10 cellular contexts compared by ENCODE assay signal in the genomic region with DNA sequence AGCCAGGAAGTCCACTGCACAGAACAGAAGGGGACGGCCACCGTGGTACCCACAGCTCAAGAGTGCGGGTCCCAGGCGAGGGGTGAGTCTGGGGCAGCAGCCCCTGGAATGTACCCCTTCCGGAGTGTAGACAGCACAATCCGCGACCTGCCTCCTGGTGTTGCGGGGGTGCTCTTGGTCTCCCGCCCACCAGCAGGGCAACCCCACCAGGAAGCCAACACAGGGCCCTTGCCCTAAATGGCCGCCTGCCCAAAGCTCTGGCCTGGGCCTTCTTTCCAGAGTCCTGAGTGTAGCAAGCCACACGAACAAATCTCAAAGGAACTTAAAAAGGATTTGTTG. TPM values are rescaled to one million over a fixed set of nuclear protein-coding genes. Genes with fewer than 3 reads are reported as not detected.
DNase-seq lines count a peak whose midpoint lies in the region; ATAC-seq, FAIRE-seq and TF ChIP-seq lines count a peak whose summit lies in the region.
"Had no signal": no experiment of that assay in that cellular context is flagged by ENCODE, and none has a peak within 500 bp of the region (broad histone marks: within the 10 kb centered on the region; RNA-seq: fewer than 3 reads in every experiment).

No MANE protein-coding gene starts in this region.

- H3K4me1 ChIP-seq in GM12878 (ENCODE audit: control insufficient read depth, insufficient read depth, low read length): peaks cover 12% of the 10 kb centered on the region

- BruUV-seq in GM12878 (replicated peaks; lab: Mats Ljungman, UMichigan): TSS peak; percentile 72

- POLR2A ChIA-PET in GM12878 (lab: Charles Lee): interaction anchor here (0.6 to 1.3 kb wide), 3 partner anchors 13 to 304 kb away, joined by 3 to 4 read pairs (median 3); no protein-coding TSS in a partner anchor

- peaks cover 33% of the 10 kb centered on the region for H3K79me2 ChIP-seq in GM12878 (ENCODE audit: control insufficient read depth, insufficient read depth, low read length)

- peak overlapping the region; percentile 89 for H3K4me2 ChIP-seq in GM12878 (ENCODE audit: control insufficient read depth, insufficient read depth)

- in situ Hi-C loops in GM12878 (cut with MboI): no loop called here

- peak overlapping the region; percentile 69 for H3K9ac ChIP-seq in GM12878 (ENCODE audit: control insufficient read depth, insufficient read depth, low read length)

- RAD21 ChIA-PET in GM12878 (lab: Charles Lee; ENCODE audit: unreplicated experiment): interaction anchor here (0.7 kb wide), 1 partner anchor 958 kb away, joined by 6 read pairs; no protein-coding TSS in a partner anchor

- 91% methylated on average over 11 of the region's 11 CpGs for WGBS in GM12878 (ENCODE audit: insufficient coverage, insufficient replicate concordance, low lambda C conversion rate, missing lambda C conversion rate)

- no peaks in the 10 kb centered on the region for H3K27me3 ChIP-seq in GM12878 (replicated peaks in 1 of 2; ENCODE audit: control insufficient read depth in 2 of 2, insufficient read depth in 2 of 2, low read length in 1 of 2)
- H3K27me3 ChIP-seq: thyroid gland had no signal

- no peak for TF ChIP-seq RAD21 in GM12878 (IDR thresholded peaks at IDR 0.05; ENCODE audit: insufficient read depth, low read depth, low read length)

- peak overlapping the region; percentile 78; the same call in 1 of the 2 replicates for H3K4me3 ChIP-seq in GM12878

- H3K36me3 ChIP-seq in GM12878 (ENCODE audit: control insufficient read depth in 2 of 2, insufficient read depth in 2 of 2, low read length in 1 of 2): peaks cover 0 to 2% of the 10 kb centered on the region in 2 experiments; a peak in 1 of 4 replicates
- H3K36me3 ChIP-seq: thyroid gland had no signal

- ATAC-seq in GM12878 (peak; percentile 9), HG02870 (IDR thresholded peaks at IDR 0.05; ENCODE audit: unreplicated experiment) (no peak)

- TF ChIP-seq CTCF in GM12878 (IDR thresholded peaks at IDR 0.05 in 2 of 3, conservative IDR thresholded peaks at IDR 0.05 in 1 of 3; ENCODE audit: control insufficient read depth in 2 of 3, extremely low read depth in 1 of 3, insufficient read depth in 1 of 3, low read depth in 3 of 3, low read length in 3 of 3): no peak

- peak overlapping the region; percentile 17 for H2AFZ ChIP-seq in GM12878 (ENCODE audit: control insufficient read depth, low read depth, low read length)

- no peak for TF ChIP-seq EP300 in GM12878 (IDR thresholded peaks at IDR 0.05; ENCODE audit: borderline replicate concordance in 1 of 2, control insufficient read depth in 1 of 2, low read depth in 2 of 2, low read length in 2 of 2)

- intact Hi-C loops in GM12878 (cut with micrococcal nuclease; ENCODE audit: unreplicated experiment): loop anchor here (10.0 kb wide), 1 partner anchor 69 kb away; no protein-coding TSS in a partner anchor

- CTCF ChIA-PET in GM12878 (lab: Yijun Ruan, JAX): interaction anchor here (0.6 kb wide), 2 partner anchors 9 to 403 kb away, joined by 3 read pairs; no protein-coding TSS in a partner anchor

- SMC1A ChIA-PET in GM12878 (lab: Charles Lee; ENCODE audit: uncharacterized antibody, unreplicated experiment): no interaction called here

- DNase-seq in stimulated activated CD4-positive, alpha-beta T cell treated with anti-CD3 and anti-CD28 coated beads, Interleukin-4, amount 100 ng/mL, for 1 hour: peak; percentile 4
- no peak for DNase-seq in stimulated activated CD4-positive, alpha-beta T cell treated with anti-CD3 and anti-CD28 coated beads, Interleukin-4, amount 100 ng/mL, for 24 hours
- no peak for DNase-seq in GM12878 (ENCODE audit: low read depth, low spot score)
- peak; percentile 30 for DNase-seq in midbrain (lab: John Stamatoyannopoulos, UW)
- no peak for DNase-seq in NCI-H1436 (lab: John Stamatoyannopoulos, UW)
- DNase-seq in NAMALWA (ENCODE audit: low spot score): no peak
- DNase-seq in GF-D8 (lab: John Stamatoyannopoulos, UW): no peak

- H3K9me3 ChIP-seq in GM12878 (replicated peaks; ENCODE audit: control insufficient read depth, insufficient read depth, low read length): no peaks in the 10 kb centered on the region
- H3K9me3 ChIP-seq: thyroid gland had no signal

- H4K20me1 ChIP-seq in GM12878 (ENCODE audit: control insufficient read depth, insufficient read depth): no peaks in the 10 kb centered on the region

- FAIRE-seq in GM12878 (lab: Jason Lieb, UNC): no peak
- FAIRE-seq: TTC549 had no signal

- no peak for TF ChIP-seq POLR2A in GM12878 (IDR thresholded peaks at IDR 0.05; ENCODE audit: low read depth, low read length)

- H3K27ac ChIP-seq in GM12878 (ENCODE audit: control insufficient read depth, insufficient read depth): peak overlapping the region; percentile 33; the same call in 1 of the 2 replicates

TF ChIP-seq in GM12878, 131 proteins besides CTCF, POLR2A, EP300 and RAD21:
- TF ChIP-seq, protein P1, sequence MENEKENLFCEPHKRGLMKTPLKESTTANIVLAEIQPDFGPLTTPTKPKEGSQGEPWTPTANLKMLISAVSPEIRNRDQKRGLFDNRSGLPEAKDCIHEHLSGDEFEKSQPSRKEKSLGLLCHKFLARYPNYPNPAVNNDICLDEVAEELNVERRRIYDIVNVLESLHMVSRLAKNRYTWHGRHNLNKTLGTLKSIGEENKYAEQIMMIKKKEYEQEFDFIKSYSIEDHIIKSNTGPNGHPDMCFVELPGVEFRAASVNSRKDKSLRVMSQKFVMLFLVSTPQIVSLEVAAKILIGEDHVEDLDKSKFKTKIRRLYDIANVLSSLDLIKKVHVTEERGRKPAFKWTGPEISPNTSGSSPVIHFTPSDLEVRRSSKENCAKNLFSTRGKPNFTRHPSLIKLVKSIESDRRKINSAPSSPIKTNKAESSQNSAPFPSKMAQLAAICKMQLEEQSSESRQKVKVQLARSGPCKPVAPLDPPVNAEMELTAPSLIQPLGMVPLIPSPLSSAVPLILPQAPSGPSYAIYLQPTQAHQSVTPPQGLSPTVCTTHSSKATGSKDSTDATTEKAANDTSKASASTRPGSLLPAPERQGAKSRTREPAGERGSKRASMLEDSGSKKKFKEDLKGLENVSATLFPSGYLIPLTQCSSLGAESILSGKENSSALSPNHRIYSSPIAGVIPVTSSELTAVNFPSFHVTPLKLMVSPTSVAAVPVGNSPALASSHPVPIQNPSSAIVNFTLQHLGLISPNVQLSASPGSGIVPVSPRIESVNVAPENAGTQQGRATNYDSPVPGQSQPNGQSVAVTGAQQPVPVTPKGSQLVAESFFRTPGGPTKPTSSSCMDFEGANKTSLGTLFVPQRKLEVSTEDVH (IDR thresholded peaks at IDR 0.05; ENCODE audit: low read depth, partially characterized antibody): no peak
- TF ChIP-seq NBN (IDR thresholded peaks at IDR 0.05): no peak
- no peak for TF ChIP-seq NR2C1 (IDR thresholded peaks at IDR 0.05)

RNA-seq across cellular contexts. Expression of a gene that starts 1.1 kb away (rescaled TPM):
- total RNA-seq in GM12878 (2013; cell fraction: nucleolus; rRNA removed): 66.8 and 69.0 TPM in 2 replicates
- total RNA-seq in GM12878 (2014; rRNA removed) (14.7 and 18.4 TPM in 2 replicates), GM12878 (2014; rRNA removed; fragmentation: Illumina TruSeq; extraction: Trizol) (5.5 and 6.1 TPM in 2 replicates), GM12878 (2021) (43.8 and 49.7 TPM in 2 replicates)
- polyA plus RNA-seq in GM12878 (2011; ENCODE audit: low read depth): 3.7 TPM
- polyA plus RNA-seq in GM12878 (2011; rRNA removed) (1.9 and 5.6 TPM in 2 replicates), GM12878 (2014; fragmentation: Illumina TruSeq; extraction: Trizol) (1.6 and 3.5 TPM in 2 replicates), GM12878 (2014; fragmentation: Nextera tagmentation; extraction: Ambion mirVana) (1 to 10 TPM in 1 of 2 experiments, under 1 TPM in 1; 0.42 to 1.5 TPM), GM12878 (2014; rRNA removed) (23.8 and 29.8 TPM in 2 replicates), GM12878 (2016; fragmentation: Nextera tagmentation; extraction: Ambion mirVana) (10 to 100 TPM; 40.3 to 42.0 TPM)
- polyA plus RNA-seq in GM12878 (2011; cell fraction: cytosol; rRNA removed): 10.4 and 16.7 TPM in 2 replicates
- 36.7 and 53.6 TPM in 2 replicates for polyA plus RNA-seq in GM12878 (2011; cell fraction: nucleus; rRNA removed)
- 12.3 and 13.1 TPM in 2 replicates for polyA plus RNA-seq in GM12878 (2012)
- polyA minus RNA-seq in GM12878 (2011; rRNA and poly(A)+ RNA removed): 16.2 and 21.9 TPM in 2 replicates
- polyA minus RNA-seq in GM12878 (2011; cell fraction: cytosol; rRNA and poly(A)+ RNA removed): 9.0 and 10.3 TPM in 2 replicates
- polyA minus RNA-seq in GM12878 (2011; cell fraction: nucleus; rRNA and poly(A)+ RNA removed): 12.1 and 17.7 TPM in 2 replicates

Comparison
In these comparisons a context has a peak if more than half of its experiments do, and no peak if none do; other contexts are left out.
1. DNase-seq: peak in stimulated activated CD4-positive, alpha-beta T cell treated with anti-CD3 and anti-CD28 coated beads, Interleukin-4, amount 100 ng/mL, for 1 hour (single experiment) and midbrain (single experiment); none in stimulated activated CD4-positive, alpha-beta T cell treated with anti-CD3 and anti-CD28 coated beads, Interleukin-4, amount 100 ng/mL, for 24 hours (single experiment), GM12878 (single experiment), NCI-H1436 (single experiment), NAMALWA (single experiment) and GF-D8 (single experiment).